8 cellular contexts compared by ENCODE assay signal in genomic region chr1:246907472-246907871, GRCh38. TPM values are rescaled to one million over a fixed set of nuclear protein-coding genes. Genes with fewer than 3 reads are reported as not detected.
A peak's percentile ranks its signal among the peaks of the same experiment; 100 is the strongest.
DNase-seq lines count a peak whose midpoint lies in the region; ATAC-seq and TF ChIP-seq lines count a peak whose summit lies in the region.

No MANE protein-coding gene starts in this region.

- H3K36me3 Mint-ChIP-seq in CD4-positive, CD25-positive, alpha-beta regulatory T cell = peaks cover 38% of the 10 kb centered on the region
- peaks cover 17% of the 10 kb centered on the region for H3K36me3 Mint-ChIP-seq in chondrocyte (ENCODE audit: low read depth)
- H3K36me3 Mint-ChIP-seq in memory B cell = peaks cover 22% of the 10 kb centered on the region
- peaks cover 61% of the 10 kb centered on the region for H3K36me3 Mint-ChIP-seq in activated T-helper 2 cell treated with anti-CD3 and anti-CD28 coated beads, Interferon-gamma antibody, Interleukin-2, Interleukin-4, amounts not matched to agents 10 μg/mL and 5 μg/mL and 100 μg/mL, durations not matched to agents 14 hours and 24 hours and 36 hours (ENCODE audit: low read depth)

- H3K27me3 ChIP-seq in CD4-positive, CD25-positive, alpha-beta regulatory T cell (ENCODE audit: control insufficient read depth, insufficient read depth, low read length) = no peaks in the 10 kb centered on the region

- no peak overlapping the region for H3K4me3 ChIP-seq in CD4-positive, CD25-positive, alpha-beta regulatory T cell (ENCODE audit: low read depth, low read length)

- peaks cover 73% of the 10 kb centered on the region for H3K36me3 ChIP-seq in CD4-positive, CD25-positive, alpha-beta regulatory T cell (ENCODE audit: control insufficient read depth, insufficient read depth, low read length)

- H3K27ac ChIP-seq in CD4-positive, CD25-positive, alpha-beta regulatory T cell (ENCODE audit: insufficient read depth, low read length, poor library complexity, severe bottlenecking) = no peak overlapping the region

- peaks cover 9 to 17% (median 13%) of the 10 kb centered on the region in 4 donors for H3K4me1 Mint-ChIP-seq in CD4-positive, CD25-positive, alpha-beta regulatory T cell
- peaks cover 4% of the 10 kb centered on the region for H3K4me1 Mint-ChIP-seq in chondrocyte (ENCODE audit: low read depth)
- no peaks in the 10 kb centered on the region for H3K4me1 Mint-ChIP-seq in memory B cell
- peaks cover 4% of the 10 kb centered on the region for H3K4me1 Mint-ChIP-seq in activated T-helper 2 cell treated with anti-CD3 and anti-CD28 coated beads, Interferon-gamma antibody, Interleukin-2, Interleukin-4, amounts not matched to agents 10 μg/mL and 5 μg/mL and 100 μg/mL, durations not matched to agents 14 hours and 24 hours and 36 hours (ENCODE audit: low read depth)

- H3K4me3 Mint-ChIP-seq in CD4-positive, CD25-positive, alpha-beta regulatory T cell = peak overlapping the region in 1 of 4 donors; percentile 73
- no peak overlapping the region for H3K4me3 Mint-ChIP-seq in chondrocyte (ENCODE audit: unreplicated experiment)
- no peak overlapping the region for H3K4me3 Mint-ChIP-seq in memory B cell
- H3K4me3 Mint-ChIP-seq in activated T-helper 2 cell treated with anti-CD3 and anti-CD28 coated beads, Interferon-gamma antibody, Interleukin-2, Interleukin-4, amounts not matched to agents 10 μg/mL and 5 μg/mL and 100 μg/mL, durations not matched to agents 14 hours and 24 hours and 36 hours (ENCODE audit: low read depth) = no peak overlapping the region

- no peak overlapping the region for H3K27ac Mint-ChIP-seq in CD4-positive, CD25-positive, alpha-beta regulatory T cell
- no peak overlapping the region for H3K27ac Mint-ChIP-seq in chondrocyte (ENCODE audit: unreplicated experiment)
- H3K27ac Mint-ChIP-seq in memory B cell = no peak overlapping the region
- no peak overlapping the region for H3K27ac Mint-ChIP-seq in activated T-helper 2 cell treated with anti-CD3 and anti-CD28 coated beads, Interferon-gamma antibody, Interleukin-2, Interleukin-4, amounts not matched to agents 10 μg/mL and 5 μg/mL and 100 μg/mL, durations not matched to agents 14 hours and 24 hours and 36 hours

- no peaks in the 10 kb centered on the region for H3K9me3 ChIP-seq in CD4-positive, CD25-positive, alpha-beta regulatory T cell (ENCODE audit: control insufficient read depth in 2 of 2, low read length in 2 of 2)

- TF ChIP-seq CTCF in chondrocyte (IDR thresholded peaks at IDR 0.05) = peak; percentile 83

- H3K27me3 Mint-ChIP-seq in CD4-positive, CD25-positive, alpha-beta regulatory T cell = no peaks in the 10 kb centered on the region
- H3K27me3 Mint-ChIP-seq in chondrocyte (ENCODE audit: low read depth) = no peaks in the 10 kb centered on the region
- no peaks in the 10 kb centered on the region for H3K27me3 Mint-ChIP-seq in memory B cell
- H3K27me3 Mint-ChIP-seq in activated T-helper 2 cell treated with anti-CD3 and anti-CD28 coated beads, Interferon-gamma antibody, Interleukin-2, Interleukin-4, amounts not matched to agents 10 μg/mL and 5 μg/mL and 100 μg/mL, durations not matched to agents 14 hours and 24 hours and 36 hours (ENCODE audit: low read depth) = no peaks in the 10 kb centered on the region

- intact Hi-C loops in activated T-helper 2 cell treated with anti-CD3 and anti-CD28 coated beads, Interferon-gamma antibody, Interleukin-2, Interleukin-4, amounts not matched to agents 10 μg/mL and 5 μg/mL and 100 μg/mL, durations not matched to agents 14 hours and 24 hours and 36 hours (cut with micrococcal nuclease) = no loop called here

- peaks cover 5% of the 10 kb centered on the region for H3K4me1 ChIP-seq in CD4-positive, CD25-positive, alpha-beta regulatory T cell (ENCODE audit: control insufficient read depth, insufficient read depth, low read length, poor library complexity, severe bottlenecking)

- peak in 2 of 3 donors; percentile 26 to 65 for DNase-seq in CD4-positive, CD25-positive, alpha-beta regulatory T cell
- DNase-seq in NCI-H345 treated with DMSO at 0.1 percent for 48 hours (lab: John Stamatoyannopoulos, UW; ENCODE audit: unreplicated experiment) = peak; percentile 1
- DNase-seq in chondrocyte (ENCODE audit: low spot score) = no peak
- peak in 1 of 2 donors; percentile 9 for DNase-seq in memory B cell (ENCODE audit: low spot score in 2 of 2)
- no peak for DNase-seq in activated T-helper 2 cell treated with anti-CD3 and anti-CD28 coated beads, Interferon-gamma antibody, Interleukin-2, Interleukin-4, amounts not matched to agents 10 μg/mL and 5 μg/mL and 100 μg/mL, durations not matched to agents 14 hours and 24 hours and 36 hours (ENCODE audit: low spot score)
- DNase-seq in activated CD4-positive, CD25-positive, alpha-beta regulatory T cell (lab: John Stamatoyannopoulos, UW) = no peak

- no peaks in the 10 kb centered on the region for H3K9me3 Mint-ChIP-seq in CD4-positive, CD25-positive, alpha-beta regulatory T cell
- H3K9me3 Mint-ChIP-seq in chondrocyte (ENCODE audit: low read depth) (no peaks in the 10 kb centered on the region), memory B cell (no peaks in the 10 kb centered on the region)
- no peaks in the 10 kb centered on the region for H3K9me3 Mint-ChIP-seq in activated T-helper 2 cell treated with anti-CD3 and anti-CD28 coated beads, Interferon-gamma antibody, Interleukin-2, Interleukin-4, amounts not matched to agents 10 μg/mL and 5 μg/mL and 100 μg/mL, durations not matched to agents 14 hours and 24 hours and 36 hours

- ATAC-seq in CD4-positive, CD25-positive, alpha-beta regulatory T cell (ENCODE audit: low read depth in 2 of 2) = no peak
- ATAC-seq in GM19025 (IDR thresholded peaks at IDR 0.05; ENCODE audit: low read depth, unreplicated experiment) (peak; percentile 51), memory B cell (ENCODE audit: low read depth) (peak; percentile 59), GM19035 (IDR thresholded peaks at IDR 0.05; ENCODE audit: unreplicated experiment) (no peak)

RNA-seq across cellular contexts. Expression of gene AHCTF1, which starts 24.3 kb away (rescaled TPM):
- 77.0 TPM for total RNA-seq in CD4-positive, CD25-positive, alpha-beta regulatory T cell
- 10 to 100 TPM; 11.2 to 22.8 (median 13.9) TPM for polyA plus RNA-seq in CD4-positive, CD25-positive, alpha-beta regulatory T cell
- total RNA-seq in chondrocyte = 21.3 to 34.6 TPM (median 24.8 TPM) in 3 replicates
- 47.2 and 47.7 TPM in 2 replicates for total RNA-seq in activated T-helper 2 cell treated with anti-CD3 and anti-CD28 coated beads, Interferon-gamma antibody, Interleukin-2, Interleukin-4, amounts not matched to agents 10 μg/mL and 5 μg/mL and 100 μg/mL, durations not matched to agents 14 hours and 24 hours and 36 hours

Comparison
In these comparisons a context has a peak if more than half of its experiments do, and no peak if none do; other contexts are left out.
1. ATAC-seq: peak in GM19025 (single experiment) and memory B cell (single experiment); none in CD4-positive, CD25-positive, alpha-beta regulatory T cell (0 of 2) and GM19035 (single experiment).
2. DNase-seq: peak in CD4-positive, CD25-positive, alpha-beta regulatory T cell (2 of 3) and NCI-H345 treated with DMSO at 0.1 percent for 48 hours (single experiment); none in chondrocyte (single experiment), activated T-helper 2 cell treated with anti-CD3 and anti-CD28 coated beads, Interferon-gamma antibody, Interleukin-2, Interleukin-4, amounts not matched to agents 10 μg/mL and 5 μg/mL and 100 μg/mL, durations not matched to agents 14 hours and 24 hours and 36 hours (single experiment) and activated CD4-positive, CD25-positive, alpha-beta regulatory T cell (0 of 4).